In genomic region chr13:82438320-82438719, GRCh38 we compare ENCODE assay signal across 31 cellular contexts.
"Had no signal": no experiment of that assay in that cellular context is flagged by ENCODE, and none has a peak within 500 bp of the region (broad histone marks: within the 10 kb centered on the region; RNA-seq: fewer than 3 reads in every experiment).

No MANE protein-coding gene starts in this region.

- H3K9me3 ChIP-seq: adrenal gland, ascending aorta, body of pancreas had no signal

- H3K36me3 ChIP-seq: adrenal gland, ascending aorta, brain microvascular endothelial cell, breast epithelium, cardiac muscle cell had no signal

- H3K4me1 ChIP-seq: adrenal gland, ascending aorta, body of pancreas, breast epithelium had no signal

- DNase-seq: activated effector memory CD4-positive, alpha-beta T cell treated with anti-CD3 and anti-CD28 coated beads, Interleukin-2, amount 50 U/mL, for 16 hours; activated effector memory CD4-positive, alpha-beta T cell treated with Interleukin-2 at 50 U/mL for 16 hours; activated gamma-delta T cell; activated gamma-delta T cell treated with Interleukin-2 at 50 U/mL for 16 hours; activated naive CD4-positive, alpha-beta T cell; activated naive CD4-positive, alpha-beta T cell treated with anti-CD3 and anti-CD28 coated beads for 36 hours; activated naive CD4-positive, alpha-beta T cell treated with anti-CD3 and anti-CD28 coated beads, Interleukin-2, amount 10 ng/mL, durations not matched to agents 7 days and 5 days; activated naive CD4-positive, alpha-beta T cell treated with anti-CD3 and anti-CD28 coated beads, Interleukin-2, amount 50 U/mL, for 16 hours; activated naive CD4-positive, alpha-beta T cell treated with Interleukin-2 at 50 U/mL for 16 hours; activated naive CD8-positive, alpha-beta T cell treated with anti-CD3 and anti-CD28 coated beads for 36 hours; activated naive CD8-positive, alpha-beta T cell treated with anti-CD3 and anti-CD28 coated beads, Interleukin-2, amount 10 ng/mL, durations not matched to agents 7 days and 5 days; activated naive CD8-positive, alpha-beta T cell treated with anti-CD3 and anti-CD28 coated beads, Interleukin-2, amount 50 U/mL, for 24 hours; activated T-cell treated with anti-CD3 and anti-CD28 coated beads, Interleukin-2, amount 50 U/mL, for 24 hours; activated T-cell treated with anti-CD3 and anti-CD28 coated beads, Interleukin-2, amount 50 U/mL, for 4 hours; activated T-cell treated with anti-CD3 and anti-CD28 coated beads, Interleukin-2, amount 50 U/mL, for 48 hours; activated T-cell treated with anti-CD3 and anti-CD28 coated beads, Interleukin-2, amount 50 U/mL, for 72 hours; adrenal gland; amniotic stem cell; amygdala; anterior cingulate cortex; aorta; body of pancreas; brain microvascular endothelial cell; caudate nucleus; central memory CD4-positive, alpha-beta T cell; cerebellar nuclear complex had no signal

- H3K27ac ChIP-seq: adrenal gland, ascending aorta, body of pancreas, brain microvascular endothelial cell, breast epithelium, cardiac muscle cell had no signal

- H3K4me3 ChIP-seq: adrenal gland, ascending aorta, body of pancreas, breast epithelium, cardiac muscle cell had no signal

- FAIRE-seq: astrocyte, bronchial epithelial cell had no signal
